ENCODE assay signal across 11 cellular contexts in the genomic region with DNA sequence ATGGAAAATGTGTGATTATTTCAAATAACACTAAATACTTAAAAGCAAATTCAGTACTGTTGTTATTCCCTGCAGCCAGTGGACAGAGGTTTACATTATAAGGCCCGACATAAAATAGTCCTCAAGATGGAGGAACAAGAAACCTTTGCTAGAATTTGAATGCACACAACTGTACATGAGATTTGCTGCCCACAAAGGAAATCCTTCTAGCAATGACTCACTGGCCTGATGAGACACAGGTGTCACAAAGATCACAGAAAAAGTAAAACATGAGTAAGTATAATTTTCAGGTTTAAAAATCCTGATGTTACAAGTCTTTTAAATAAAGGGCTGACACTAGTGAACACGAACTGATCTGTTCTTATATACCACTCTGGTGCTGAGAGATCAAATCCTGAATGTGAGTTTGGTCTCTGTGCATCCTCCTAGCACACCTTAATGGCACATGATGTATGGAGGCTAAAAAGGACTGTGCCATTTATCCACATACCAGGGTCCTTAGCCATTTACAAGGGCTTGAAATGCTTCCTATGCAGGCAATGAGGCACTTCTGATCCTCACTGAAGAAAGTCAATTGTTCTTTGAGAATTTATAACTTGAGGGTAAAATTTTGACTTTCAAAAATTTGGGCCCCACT. TPM values are rescaled to one million over a fixed set of nuclear protein-coding genes. Genes with fewer than 3 reads are reported as not detected.
DNase-seq lines count a peak whose midpoint lies in the region; ATAC-seq, FAIRE-seq and TF ChIP-seq lines count a peak whose summit lies in the region.
"Had no signal": no experiment of that assay in that cellular context is flagged by ENCODE, and none has a peak within 500 bp of the region (broad histone marks: within the 10 kb centered on the region; RNA-seq: fewer than 3 reads in every experiment).

No MANE protein-coding gene starts in this region.

- DNase-seq in activated CD4-positive, CD25-positive, alpha-beta regulatory T cell treated with anti-CD3 and anti-CD28 coated beads, Interleukin-2, amount 50 U/mL, for 72 hours: no peak
- DNase-seq in foreskin keratinocyte (no peak), pancreas (no peak), vagina (ENCODE audit: extremely low spot score in 2 of 2) (no peak)
- DNase-seq: activated CD4-positive, alpha-beta T cell treated with anti-CD3 and anti-CD28 coated beads for 48 hours; uterus had no signal

- H3K4me3 ChIP-seq in pancreas: no peak overlapping the region
- no peak overlapping the region for H3K4me3 ChIP-seq in vagina
- H3K4me3 ChIP-seq: A549, uterus had no signal

- H3K27ac ChIP-seq in foreskin keratinocyte: no peak overlapping the region
- H3K27ac ChIP-seq in pancreas: no peak overlapping the region
- no peak overlapping the region for H3K27ac ChIP-seq in vagina
- H3K27ac ChIP-seq: A549, uterus had no signal

- intact Hi-C loops in pancreas (cut with DNase I): no loop called here
- intact Hi-C loops in vagina (cut with DNase I): no loop called here

- peak; percentile 90 to 93 for ATAC-seq in activated CD4-positive, CD25-positive, alpha-beta regulatory T cell treated with anti-CD3 and anti-CD28 coated beads, Interleukin-2, amount 50 U/mL, for 24 hours
- ATAC-seq in GM21529 (IDR thresholded peaks at IDR 0.05; ENCODE audit: unreplicated experiment) (peak; percentile 66), HG03565 (IDR thresholded peaks at IDR 0.05; ENCODE audit: unreplicated experiment) (peak; percentile 65), foreskin keratinocyte (peak; percentile 54), pancreas (no peak), HG03571 (IDR thresholded peaks at IDR 0.05; ENCODE audit: unreplicated experiment) (no peak)
- ATAC-seq: A549 had no signal

- H3K36me3 ChIP-seq in pancreas (no peaks in the 10 kb centered on the region), vagina (peaks cover 0 to 14% of the 10 kb centered on the region in 2 donors)
- H3K36me3 ChIP-seq: uterus had no signal

- H3K9me3 ChIP-seq in pancreas (no peaks in the 10 kb centered on the region), vagina (no peaks in the 10 kb centered on the region)
- H3K9me3 ChIP-seq: A549, uterus had no signal

- WGBS in pancreas, 2 donors: 51 to 63% methylated on average over 2 of the region's 2 CpGs

- TF ChIP-seq CTCF in foreskin keratinocyte (conservative IDR thresholded peaks at IDR 0.05): no peak
- no peak for TF ChIP-seq CTCF in pancreas (IDR thresholded peaks at IDR 0.05)
- TF ChIP-seq CTCF in vagina (IDR thresholded peaks at IDR 0.05): no peak

- FAIRE-seq in pancreas (lab: Jason Lieb, UNC): no peak

- H3K4me1 ChIP-seq in foreskin keratinocyte (no peaks in the 10 kb centered on the region), pancreas (no peaks in the 10 kb centered on the region), vagina (no peaks in the 10 kb centered on the region)
- H3K4me1 ChIP-seq: A549, uterus had no signal

- TF ChIP-seq POLR2A in vagina (IDR thresholded peaks at IDR 0.05): no peak

- H3K27me3 ChIP-seq in foreskin keratinocyte (no peaks in the 10 kb centered on the region), pancreas (peaks cover 0 to 14% (median 0%) of the 10 kb centered on the region in 4 donors), vagina (no peaks in the 10 kb centered on the region)

RNA-seq across cellular contexts. Expression of gene MAP7D3, which starts 23.1 kb away (rescaled TPM):
- total RNA-seq in foreskin keratinocyte: 12.9 and 15.3 TPM in 2 replicates
- 7.7 and 7.9 TPM in 2 replicates for polyA plus RNA-seq in foreskin keratinocyte
- total RNA-seq in pancreas: 1 to 10 TPM; 1.1 to 3.6 (median 2.3) TPM
- 1 to 10 TPM; 1.9 to 2.3 TPM for polyA plus RNA-seq in pancreas
- 15.0 TPM for total RNA-seq in vagina

Comparison
In these comparisons a context has a peak if more than half of its experiments do, and no peak if none do; other contexts are left out.
1. ATAC-seq: peak in activated CD4-positive, CD25-positive, alpha-beta regulatory T cell treated with anti-CD3 and anti-CD28 coated beads, Interleukin-2, amount 50 U/mL, for 24 hours (2 of 2), GM21529 (single experiment), HG03565 (single experiment) and foreskin keratinocyte (single experiment); none in pancreas (0 of 4) and HG03571 (single experiment).